17 cellular contexts compared by ENCODE assay signal in genomic region chr4:80538276-80538926, GRCh38.
DNase-seq lines count a peak whose midpoint lies in the region; ATAC-seq, FAIRE-seq and TF ChIP-seq lines count a peak whose summit lies in the region.
"Had no signal": no experiment of that assay in that cellular context is flagged by ENCODE, and none has a peak within 500 bp of the region (broad histone marks: within the 10 kb centered on the region; RNA-seq: fewer than 3 reads in every experiment).

No MANE protein-coding gene starts in this region.

- TF ChIP-seq CTCF in PC-3 (conservative IDR thresholded peaks at IDR 0.05; ENCODE audit: low read depth, low read length) (no peak), dorsolateral prefrontal cortex (IDR thresholded peaks at IDR 0.05 in 54 of 56, conservative IDR thresholded peaks at IDR 0.05 in 2 of 56; ENCODE audit: low read depth in 1 of 56, partially characterized antibody in 56 of 56) (no peak), upper lobe of left lung (IDR thresholded peaks at IDR 0.05) (no peak)

- H3K4me2 ChIP-seq in PC-3 (ENCODE audit: low read length) = peak overlapping the region; percentile 4; the same call in 1 of the 2 replicates
- H3K4me2 ChIP-seq: A549 had no signal

- POLR2A ChIA-PET in PC-3 (lab: Charles Lee; ENCODE audit: unreplicated experiment) = no interaction called here

- H3K4me3 ChIP-seq in PC-3 (ENCODE audit: low read length) = no peak overlapping the region
- H3K4me3 ChIP-seq in small intestine (ENCODE audit: low read depth in 1 of 2, low read length in 2 of 2) = no peak overlapping the region
- H3K4me3 ChIP-seq in dorsolateral prefrontal cortex = no peak overlapping the region
- no peak overlapping the region for H3K4me3 ChIP-seq in upper lobe of left lung
- H3K4me3 ChIP-seq: A549 had no signal

- 93 to 97% (median 96%) methylated on average over 4 of the region's 4 CpGs for WGBS in small intestine, 3 donors
- WGBS in upper lobe of left lung, 2 donors = 88 to 90% methylated on average over 4 of the region's 4 CpGs

- peak; percentile 47 for FAIRE-seq in small intestine (lab: Jason Lieb, UNC)
- FAIRE-seq: A549 had no signal

- H3K27ac ChIP-seq in PC-3 (ENCODE audit: low read length) (0 out of 2 replicates have a peak overlapping the region, but pooled peaks have one; percentile 21), epithelial cell of prostate (peak overlapping the region; percentile 42), small intestine (ENCODE audit: low read depth in 1 of 2, low read length in 1 of 2) (no peak overlapping the region), dorsolateral prefrontal cortex (no peak overlapping the region), upper lobe of left lung (no peak overlapping the region)
- H3K27ac ChIP-seq: A549, HL-60, VCaP had no signal

- peaks cover 34% of the 10 kb centered on the region for H3K4me1 Mint-ChIP-seq in activated T-cell treated with anti-CD3 and anti-CD28 coated beads, Interleukin-2, amount 50 U/mL, for 4 hours (ENCODE audit: low read depth)

- H3K9me3 ChIP-seq in PC-3 (ENCODE audit: low read length) (no peaks in the 10 kb centered on the region), small intestine (ENCODE audit: control insufficient read depth, low read depth) (no peaks in the 10 kb centered on the region), upper lobe of left lung (no peaks in the 10 kb centered on the region)
- H3K9me3 ChIP-seq: A549 had no signal

- H3K4me3 Mint-ChIP-seq in activated T-cell treated with anti-CD3 and anti-CD28 coated beads, Interleukin-2, amount 50 U/mL, for 4 hours = no peak overlapping the region

- peak; percentile 54 to 62 for ATAC-seq in activated T-cell treated with anti-CD3 and anti-CD28 coated beads, Interleukin-2, amount 50 U/mL, for 4 hours
- peak; percentile 97 for ATAC-seq in PC-3
- ATAC-seq in upper lobe of left lung (ENCODE audit: low FRiP score in 2 of 2) = no peak
- ATAC-seq: A549 had no signal

- no peaks in the 10 kb centered on the region for H3K36me3 Mint-ChIP-seq in activated T-cell treated with anti-CD3 and anti-CD28 coated beads, Interleukin-2, amount 50 U/mL, for 4 hours (ENCODE audit: insufficient read depth)

- H3K27me3 ChIP-seq in PC-3 (ENCODE audit: low read length) (no peaks in the 10 kb centered on the region), small intestine (ENCODE audit: control insufficient read depth in 2 of 2, insufficient read depth in 2 of 2, low read length in 2 of 2) (no peaks in the 10 kb centered on the region), dorsolateral prefrontal cortex (peaks cover 0 to 4% (median 0%) of the 10 kb centered on the region in 45 donors), upper lobe of left lung (no peaks in the 10 kb centered on the region)

- H3F3A ChIP-seq in PC-3 (ENCODE audit: low read length, unreplicated experiment) = peaks cover 5% of the 10 kb centered on the region

- H3K36me3 ChIP-seq in PC-3 (ENCODE audit: low read depth, low read length) = no peaks in the 10 kb centered on the region
- H3K36me3 ChIP-seq in small intestine (ENCODE audit: control insufficient read depth in 2 of 2, insufficient read depth in 2 of 2, low read length in 2 of 2) = no peaks in the 10 kb centered on the region
- H3K36me3 ChIP-seq in upper lobe of left lung = no peaks in the 10 kb centered on the region

- H4K20me1 ChIP-seq in PC-3 (ENCODE audit: low read length) = no peaks in the 10 kb centered on the region

- H3K9me2 ChIP-seq in PC-3 (replicated peaks; ENCODE audit: low read length) = no peaks in the 10 kb centered on the region

- CTCF ChIA-PET in PC-3 (lab: Charles Lee) = no interaction called here

- peaks cover 3% of the 10 kb centered on the region for H3K9me3 Mint-ChIP-seq in activated T-cell treated with anti-CD3 and anti-CD28 coated beads, Interleukin-2, amount 50 U/mL, for 4 hours

- no peak overlapping the region for H3K9ac ChIP-seq in PC-3 (ENCODE audit: low read length)

- BruUV-seq in PC-3 (replicated peaks; lab: Mats Ljungman, UMichigan) = no TSS peak

- no peak for TF ChIP-seq EP300 in upper lobe of left lung (IDR thresholded peaks at IDR 0.05)

- H3K4me1 ChIP-seq in PC-3 (ENCODE audit: insufficient read depth, low read length) = peaks cover 20% of the 10 kb centered on the region
- no peaks in the 10 kb centered on the region for H3K4me1 ChIP-seq in small intestine (ENCODE audit: control insufficient read depth in 2 of 2, insufficient read depth in 1 of 2, low read depth in 1 of 2, low read length in 1 of 2)
- no peaks in the 10 kb centered on the region for H3K4me1 ChIP-seq in upper lobe of left lung
- H3K4me1 ChIP-seq: A549 had no signal

- no peaks in the 10 kb centered on the region for H3K79me2 ChIP-seq in PC-3 (ENCODE audit: low read length)

- H2AFZ ChIP-seq in PC-3 (ENCODE audit: low read length) = no peak overlapping the region

- intact Hi-C loops in PC-3 (cut with micrococcal nuclease) (loop anchor here (2.0 to 5.0 kb wide), 2 partner anchors 86 to 172 kb away; no protein-coding TSS in a partner anchor), dorsolateral prefrontal cortex (cut with DNase I) (no loop called here)

- no peak for DNase-seq in activated T-cell treated with anti-CD3 and anti-CD28 coated beads, Interleukin-2, amount 50 U/mL, for 4 hours
- DNase-seq in activated T-cell treated with anti-CD3 and anti-CD28 coated beads, Interleukin-2, amount 50 U/mL, for 1 hour = no peak
- peak; percentile 79 for DNase-seq in PC-3
- peak; percentile 18 for DNase-seq in epithelial cell of prostate (ENCODE audit: low read depth, low spot score)
- no peak for DNase-seq in small intestine
- DNase-seq in dorsolateral prefrontal cortex = no peak
- DNase-seq in upper lobe of left lung = no peak
- DNase-seq in KG1 (lab: John Stamatoyannopoulos, UW) = no peak
- DNase-seq: effector CD8-positive, alpha-beta T cell; GF-D8; NCI-H187 treated with DMSO at 0.1 percent for 48 hours; NCI-H510A; OCI-M1; substantia nigra had no signal

- TF ChIP-seq POLR2A in upper lobe of left lung (IDR thresholded peaks at IDR 0.05) = no peak

- peaks cover 12% of the 10 kb centered on the region for H3K27me3 Mint-ChIP-seq in activated T-cell treated with anti-CD3 and anti-CD28 coated beads, Interleukin-2, amount 50 U/mL, for 4 hours (ENCODE audit: low read depth)

Comparison
In these comparisons a context has a peak if more than half of its experiments do, and no peak if none do; other contexts are left out.
1. ATAC-seq: peak in activated T-cell treated with anti-CD3 and anti-CD28 coated beads, Interleukin-2, amount 50 U/mL, for 4 hours (2 of 2) and PC-3 (single experiment); none in upper lobe of left lung (0 of 2).
2. DNase-seq: peak in PC-3 (single experiment) and epithelial cell of prostate (single experiment); none in activated T-cell treated with anti-CD3 and anti-CD28 coated beads, Interleukin-2, amount 50 U/mL, for 4 hours (single experiment), activated T-cell treated with anti-CD3 and anti-CD28 coated beads, Interleukin-2, amount 50 U/mL, for 1 hour (single experiment), small intestine (single experiment), dorsolateral prefrontal cortex (0 of 10), upper lobe of left lung (0 of 2) and KG1 (single experiment).
3. H3K27ac ChIP-seq: peak in PC-3 (single experiment) and epithelial cell of prostate (single experiment); none in small intestine (0 of 2), dorsolateral prefrontal cortex (0 of 59) and upper lobe of left lung (0 of 4).